In genomic region chr14:64465856-64466554, GRCh38 we compare ENCODE assay signal across 8 cellular contexts. TPM values are rescaled to one million over a fixed set of nuclear protein-coding genes. Genes with fewer than 3 reads are reported as not detected.
A peak's percentile ranks its signal among the peaks of the same experiment; 100 is the strongest.
DNase-seq lines count a peak whose midpoint lies in the region; ATAC-seq and TF ChIP-seq lines count a peak whose summit lies in the region.

No MANE protein-coding gene starts in this region.

- no peak for TF ChIP-seq POLR2A in esophagus squamous epithelium (IDR thresholded peaks at IDR 0.05)

- peak overlapping the region; percentile 15 to 79 (median 64) for H3K27ac ChIP-seq in esophagus squamous epithelium

- peak; percentile 14 for ATAC-seq in HG02885 (IDR thresholded peaks at IDR 0.05; ENCODE audit: poor library complexity, unreplicated experiment)
- peak; percentile 86 for ATAC-seq in SK-N-SH treated with all-trans-retinoic acid at 6 μM for 48 hours
- ATAC-seq in naive B cell (ENCODE audit: low read depth in 2 of 2) = peak in 1 of 2 donors; percentile 5
- ATAC-seq in HG02870 (IDR thresholded peaks at IDR 0.05; ENCODE audit: unreplicated experiment) = no peak

- H3K4me3 Mint-ChIP-seq in naive B cell = peak overlapping the region; percentile 74 to 94 (median 86)

- H3K4me1 Mint-ChIP-seq in naive B cell = peaks cover 28 to 42% (median 39%) of the 10 kb centered on the region in 3 donors

- H3K36me3 ChIP-seq in esophagus squamous epithelium = peaks cover 0 to 6% (median 0%) of the 10 kb centered on the region in 3 donors

- H3K4me1 ChIP-seq in esophagus squamous epithelium = peaks cover 0 to 21% (median 9%) of the 10 kb centered on the region in 3 donors

- peak overlapping the region; percentile 38 to 85 (median 74) for H3K4me3 ChIP-seq in esophagus squamous epithelium

- peak; percentile 59 for DNase-seq in DMS79 (lab: John Stamatoyannopoulos, UW)
- DNase-seq in esophagus squamous epithelium (lab: John Stamatoyannopoulos, UW) = no peak
- no peak for DNase-seq in naive B cell
- DNase-seq in stimulated activated CD4-positive, alpha-beta T cell treated with anti-CD3 and anti-CD28 coated beads, Interleukin-2, amount 100 ng/mL, for 24 hours = no peak
- no peak for DNase-seq in KG1 (lab: John Stamatoyannopoulos, UW)

- no peaks in the 10 kb centered on the region for H3K9me3 ChIP-seq in esophagus squamous epithelium

- peak overlapping the region in 5 of 6 donors; percentile 11 to 81 (median 66) for H3K27ac Mint-ChIP-seq in naive B cell

- H3K9me3 Mint-ChIP-seq in naive B cell = no peaks in the 10 kb centered on the region

- intact Hi-C loops in esophagus squamous epithelium (cut with DNase I) = no loop called here

- no peaks in the 10 kb centered on the region for H3K27me3 Mint-ChIP-seq in naive B cell

- peak in 1 of 6 experiments; percentile 10 for TF ChIP-seq CTCF in esophagus squamous epithelium (IDR thresholded peaks at IDR 0.05)

- 12% methylated on average over 14 of the region's 14 CpGs for WGBS in esophagus squamous epithelium, 2 donors

- H3K27me3 ChIP-seq in esophagus squamous epithelium = no peaks in the 10 kb centered on the region

- H3K36me3 Mint-ChIP-seq in naive B cell = peaks cover 0 to 1% of the 10 kb centered on the region in 2 donors

TF ChIP-seq in SK-N-SH treated with all-trans-retinoic acid at 6 μM for 48 hours, 23 proteins besides CTCF, POLR2A, EP300 and RAD21:
- TF ChIP-seq TSHZ2 (CRISPR knock-in tag; IDR thresholded peaks at IDR 0.05) (no peak), TCF4 (CRISPR knock-in tag; IDR thresholded peaks at IDR 0.05; ENCODE audit: borderline replicate concordance) (no peak), ZFP3 (CRISPR knock-in tag; IDR thresholded peaks at IDR 0.05) (no peak), TOX (CRISPR knock-in tag; IDR thresholded peaks at IDR 0.05; ENCODE audit: borderline replicate concordance) (no peak), CREB5 (CRISPR knock-in tag; IDR thresholded peaks at IDR 0.05; ENCODE audit: low read depth) (no peak), ESRRG (CRISPR knock-in tag; IDR thresholded peaks at IDR 0.05) (no peak), CSDC2 (CRISPR knock-in tag; IDR thresholded peaks at IDR 0.05) (no peak), PATZ1 (CRISPR knock-in tag; IDR thresholded peaks at IDR 0.05; ENCODE audit: borderline replicate concordance) (no peak), ZNF565 (CRISPR knock-in tag; conservative IDR thresholded peaks at IDR 0.05; ENCODE audit: low read depth) (no peak), POU6F1 (CRISPR knock-in tag; IDR thresholded peaks at IDR 0.05; ENCODE audit: borderline replicate concordance, low read depth) (no peak), BACH2 (CRISPR knock-in tag; IDR thresholded peaks at IDR 0.05; ENCODE audit: borderline replicate concordance) (no peak), ISL1 (CRISPR knock-in tag; IDR thresholded peaks at IDR 0.05) (no peak), ARNTL (CRISPR knock-in tag; IDR thresholded peaks at IDR 0.05; ENCODE audit: borderline replicate concordance, low read depth) (no peak), PPARA (CRISPR knock-in tag; IDR thresholded peaks at IDR 0.05; ENCODE audit: borderline replicate concordance) (no peak), RARB (CRISPR knock-in tag; IDR thresholded peaks at IDR 0.05) (no peak), CSRNP3 (CRISPR knock-in tag; IDR thresholded peaks at IDR 0.05) (no peak)

RNA-seq across cellular contexts. Expression of gene AKAP5, which starts 0.7 kb away (rescaled TPM):
- under 1 TPM in 2 of 4 donors, not detected in 2; 0.04 to 0.38 TPM for total RNA-seq in esophagus squamous epithelium
- polyA plus RNA-seq in naive B cell (ENCODE audit: low read depth in 6 of 6) = under 1 TPM in 5 of 6 donors, not detected in 1; 0.13 to 0.53 (median 0.31) TPM

RNA-seq across cellular contexts. Expression of gene ZBTB25, which starts 37.6 kb away (rescaled TPM):
- 1 to 10 TPM; 2.4 to 8.0 (median 3.1) TPM for total RNA-seq in esophagus squamous epithelium
- 10 to 100 TPM; 16.7 to 26.4 (median 22.3) TPM for polyA plus RNA-seq in naive B cell (ENCODE audit: low read depth in 6 of 6)

RNA-seq across cellular contexts. Expression of gene ZBTB1, which starts 38.6 kb away (rescaled TPM):
- total RNA-seq in esophagus squamous epithelium = 10 to 100 TPM; 17.8 to 41.8 (median 23.9) TPM
- polyA plus RNA-seq in naive B cell (ENCODE audit: low read depth in 6 of 6) = 100 to 1,000 TPM in 1 of 6 donors, 10 to 100 TPM in 5; 54.4 to 103 (median 76.5) TPM
